In the genomic region with DNA sequence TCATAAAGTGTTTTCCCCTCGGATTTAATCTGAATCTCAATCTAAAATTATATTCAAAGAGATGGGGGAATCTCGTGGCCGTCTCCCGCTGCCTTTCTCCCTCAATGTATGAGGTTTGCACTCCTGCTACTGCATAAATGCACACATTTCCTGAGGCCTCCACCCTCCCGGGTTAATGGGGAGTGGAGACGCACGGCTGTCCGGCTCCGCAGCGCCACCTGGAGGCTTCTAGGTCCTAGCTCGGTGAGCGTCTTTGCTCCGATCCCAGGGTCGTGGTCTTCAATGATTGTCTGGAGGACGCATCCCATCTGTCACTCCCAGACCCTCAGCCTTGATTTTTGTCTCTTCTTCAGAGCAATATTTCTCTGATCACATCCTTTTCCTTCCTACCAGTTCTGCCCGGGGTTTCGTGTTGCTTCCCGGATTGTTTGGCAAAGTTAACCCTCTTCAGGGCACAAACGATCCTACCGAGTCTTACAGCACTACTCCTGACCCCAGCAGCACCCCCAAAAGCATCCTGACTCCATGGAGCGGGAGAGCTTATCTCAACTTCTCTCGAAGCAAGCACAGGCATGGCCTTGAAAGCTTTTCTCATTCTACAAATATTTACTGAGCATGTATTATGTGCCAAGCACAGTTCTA, we compare ENCODE assay signal across 8 cellular contexts. TPM values are rescaled to one million over a fixed set of nuclear protein-coding genes. Genes with fewer than 3 reads are reported as not detected.
A peak's percentile ranks its signal among the peaks of the same experiment; 100 is the strongest.
DNase-seq lines count a peak whose midpoint lies in the region; ATAC-seq and TF ChIP-seq lines count a peak whose summit lies in the region.

A gene (minus strand): TSS at position 110 of the 642 bp plus-strand sequence. CDS start 516 bp downstream, outside the sequence.

- CTCF ChIA-PET in activated B cell treated with CpG ODN at 0.5 μM for 24 hours (lab: Charles Lee) = interaction anchor here (0.9 to 5.9 kb wide), 24 partner anchors 8 to 303 kb away, joined by 3 to 70 read pairs (median 4); no protein-coding TSS in a partner anchor

- POLR2A ChIA-PET in activated B cell treated with CpG ODN at 0.5 μM for 24 hours (lab: Charles Lee) = interaction anchor here (0.6 to 1.2 kb wide), 4 partner anchors 62 to 568 kb away, joined by 3 to 5 read pairs (median 4); a partner anchor contains a TSS

- intact Hi-C loops in activated B cell treated with CpG ODN at 0.5 μM for 24 hours (cut with micrococcal nuclease) = loop anchor here (1.0 to 5.0 kb wide), 6 partner anchors 17 to 302 kb away; no protein-coding TSS in a partner anchor

- peak; percentile 73 for DNase-seq in NCI-H2171 treated with DMSO at 0.1 percent for 48 hours (lab: John Stamatoyannopoulos, UW)
- peak; percentile 72 for DNase-seq in activated B cell treated with CpG ODN at 0.5 μM for 24 hours
- peak; percentile 47 to 58 for DNase-seq in central memory CD8-positive, alpha-beta T cell (ENCODE audit: low spot score in 2 of 2)
- peak; percentile 29 for DNase-seq in kidney epithelial cell (ENCODE audit: low read depth)
- peak; percentile 88 for DNase-seq in stimulated activated CD4-positive, alpha-beta T cell treated with anti-CD3 and anti-CD28 coated beads, Interleukin-15, amount 100 ng/mL, for 24 hours

- peak within 1 kb of the TSS; percentile 80 for H3K4me3 Mint-ChIP-seq in activated B cell treated with CpG ODN at 0.5 μM for 24 hours
- H3K4me3 Mint-ChIP-seq in central memory CD8-positive, alpha-beta T cell = peak within 1 kb of the TSS; percentile 63

- no peaks in the 10 kb centered on the region for H3K9me3 Mint-ChIP-seq in activated B cell treated with CpG ODN at 0.5 μM for 24 hours
- no peaks in the 10 kb centered on the region for H3K9me3 Mint-ChIP-seq in central memory CD8-positive, alpha-beta T cell

- no peaks in the 10 kb centered on the region for H3K36me3 Mint-ChIP-seq in activated B cell treated with CpG ODN at 0.5 μM for 24 hours (ENCODE audit: low read depth)
- H3K36me3 Mint-ChIP-seq in central memory CD8-positive, alpha-beta T cell (ENCODE audit: insufficient read depth) = no peaks in the 10 kb centered on the region

- H3K27me3 Mint-ChIP-seq in activated B cell treated with CpG ODN at 0.5 μM for 24 hours = peaks cover 61% of the 10 kb centered on the region
- peaks cover 86% of the 10 kb centered on the region for H3K27me3 Mint-ChIP-seq in central memory CD8-positive, alpha-beta T cell

- H3K27ac Mint-ChIP-seq in activated B cell treated with CpG ODN at 0.5 μM for 24 hours = no peak within 1 kb of the TSS
- H3K27ac Mint-ChIP-seq in central memory CD8-positive, alpha-beta T cell (ENCODE audit: low read depth) = no peak within 1 kb of the TSS

- H3K4me1 Mint-ChIP-seq in activated B cell treated with CpG ODN at 0.5 μM for 24 hours = peaks cover 10% of the 10 kb centered on the region
- peaks cover 13% of the 10 kb centered on the region for H3K4me1 Mint-ChIP-seq in central memory CD8-positive, alpha-beta T cell

- ATAC-seq in HG03064 (IDR thresholded peaks at IDR 0.05; ENCODE audit: low read depth, unreplicated experiment) = peak; percentile 58
- peak; percentile 75 for ATAC-seq in activated B cell treated with CpG ODN at 0.5 μM for 24 hours (ENCODE audit: low read depth)
- ATAC-seq in central memory CD8-positive, alpha-beta T cell (replicated peaks; ENCODE audit: extremely low read depth, poor library complexity, severe bottlenecking) = peak; percentile 54
- ATAC-seq in GM18520 (IDR thresholded peaks at IDR 0.05; ENCODE audit: unreplicated experiment) = no peak

- peak within 1 kb of the TSS; percentile 1 for H3K4me3 ChIP-seq in kidney epithelial cell (ENCODE audit: low read depth, low read length)

- no peaks in the 10 kb centered on the region for H3K36me3 ChIP-seq in kidney epithelial cell (ENCODE audit: control insufficient read depth, insufficient read depth, low read length)

- peaks cover 71% of the 10 kb centered on the region for H3K27me3 ChIP-seq in kidney epithelial cell (ENCODE audit: control insufficient read depth, insufficient read depth, low read length)

- peak; percentile 96 for TF ChIP-seq CTCF in GM12873 (IDR thresholded peaks at IDR 0.05; ENCODE audit: insufficient read depth, low read depth, low read length, missing control alignments)
- TF ChIP-seq CTCF in activated B cell treated with CpG ODN at 0.5 μM for 24 hours (IDR thresholded peaks at IDR 0.05) = no peak
- TF ChIP-seq CTCF in kidney epithelial cell (IDR thresholded peaks at IDR 0.05; ENCODE audit: insufficient read depth, low read length, poor library complexity, severe bottlenecking) = peak; percentile 93

RNA-seq across cellular contexts. Expression of the gene that starts here (rescaled TPM):
- total RNA-seq in activated B cell treated with CpG ODN at 0.5 μM for 24 hours (not detected in 2 replicates), kidney epithelial cell (0.50 and 0.75 TPM in 2 replicates)

Comparison
In these comparisons a context has a peak if more than half of its experiments do, and no peak if none do; other contexts are left out.
1. Peak in DNase-seq and ATAC-seq in activated B cell treated with CpG ODN at 0.5 μM for 24 hours; RNA of the gene not detected or under 1 TPM.
2. Peak in DNase-seq and H3K4me3 ChIP-seq in kidney epithelial cell; RNA of the gene not detected or under 1 TPM.
3. DNase-seq: peak in every context shown above with its lines; median percentile 88 in stimulated activated CD4-positive, alpha-beta T cell treated with anti-CD3 and anti-CD28 coated beads, Interleukin-15, amount 100 ng/mL, for 24 hours; 73 in NCI-H2171 treated with DMSO at 0.1 percent for 48 hours; 72 in activated B cell treated with CpG ODN at 0.5 μM for 24 hours; 52 in central memory CD8-positive, alpha-beta T cell; 29 in kidney epithelial cell.